In genomic region chr4:144030775-144031174, GRCh38 we compare ENCODE assay signal across 2 cellular contexts. TPM values are rescaled to one million over a fixed set of nuclear protein-coding genes. Genes with fewer than 3 reads are reported as not detected.
"Had no signal": no experiment of that assay in that cellular context is flagged by ENCODE, and none has a peak within 500 bp of the region (broad histone marks: within the 10 kb centered on the region; RNA-seq: fewer than 3 reads in every experiment).

No MANE protein-coding gene starts in this region.

RNA-seq across cellular contexts. Expression of gene GYPB, which starts 11.6 kb away (rescaled TPM):
- polyA plus RNA-seq: adrenal gland, aorta had no signal
